In the genomic region with DNA sequence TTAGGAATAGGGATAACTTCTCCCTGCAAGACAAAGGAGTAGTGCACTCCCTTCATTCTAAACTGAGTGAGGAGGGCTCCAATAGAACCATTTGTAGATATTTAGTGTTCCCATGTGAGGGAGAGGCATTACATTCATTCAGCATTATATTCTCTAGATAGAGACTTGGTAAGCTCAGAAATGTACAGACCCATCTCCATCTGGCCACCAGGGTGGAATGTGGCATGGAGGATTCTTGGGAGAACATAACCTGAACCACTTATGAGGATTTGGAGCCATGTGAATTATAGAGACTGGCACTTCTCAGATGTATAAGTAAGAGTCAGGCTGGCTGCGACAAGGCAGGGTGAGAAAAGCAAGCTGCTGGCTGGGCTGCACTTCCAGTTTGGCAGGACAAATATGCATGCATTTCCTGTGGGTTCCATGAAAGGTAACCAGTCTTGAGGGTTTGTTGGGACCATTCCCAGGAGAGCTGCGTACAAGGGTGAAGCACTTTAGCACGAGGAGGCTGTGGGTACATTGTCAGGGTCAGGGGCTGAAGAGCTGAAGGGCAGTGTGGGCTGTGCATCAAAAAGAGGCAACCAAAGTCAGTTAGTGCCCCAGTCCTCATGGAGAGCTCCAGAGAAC, we compare ENCODE assay signal across 21 cellular contexts. TPM values are rescaled to one million over a fixed set of nuclear protein-coding genes. Genes with fewer than 3 reads are reported as not detected.
A peak's percentile ranks its signal among the peaks of the same experiment; 100 is the strongest.
DNase-seq lines count a peak whose midpoint lies in the region; ATAC-seq, FAIRE-seq and TF ChIP-seq lines count a peak whose summit lies in the region.
"Had no signal": no experiment of that assay in that cellular context is flagged by ENCODE, and none has a peak within 500 bp of the region (broad histone marks: within the 10 kb centered on the region; RNA-seq: fewer than 3 reads in every experiment).

No MANE protein-coding gene starts in this region.

- H3K23ac ChIP-seq in H9 (ENCODE audit: insufficient read length, low read depth, low read length) = no peak overlapping the region

- no peaks in the 10 kb centered on the region for H3K4me1 ChIP-seq in A549
- H3K4me1 ChIP-seq in H9 (ENCODE audit: insufficient read depth, low read length) = no peaks in the 10 kb centered on the region

- no peak overlapping the region for H3K18ac ChIP-seq in H9 (ENCODE audit: insufficient read length, low read depth, low read length)

- no peak overlapping the region for H2BK20ac ChIP-seq in H9 (ENCODE audit: low read depth, low read length, poor library complexity, severe bottlenecking)

- TF ChIP-seq POLR2A in A549 (IDR thresholded peaks at IDR 0.05; ENCODE audit: low read length) = no peak

- no peak overlapping the region for H4K5ac ChIP-seq in H9 (ENCODE audit: insufficient read length, low read depth, low read length)

- FAIRE-seq in A549 (lab: Jason Lieb, UNC) = no peak
- FAIRE-seq: colon, frontal cortex, TTC549 had no signal

- no peak overlapping the region for H4K91ac ChIP-seq in H9 (ENCODE audit: insufficient read length, low read depth, low read length)

- WGBS in A549 (ENCODE audit: missing lambda C conversion rate) = 93% methylated on average over 3 of the region's 3 CpGs
- WGBS in H9 (ENCODE audit: extremely low coverage, insufficient read length, low lambda C conversion rate) = no CpG with 5 or more reads among the region's 3 CpGs

- peaks cover 6 to 11% of the 10 kb centered on the region in 2 experiments; a peak in 3 of 4 replicates for H3K4me1 Mint-ChIP-seq in H9
- H3K4me1 Mint-ChIP-seq: mesothelial cell of epicardium had no signal

- intact Hi-C loops in dorsolateral prefrontal cortex (cut with DNase I) = no loop called here

- H2AFZ ChIP-seq in H9 (ENCODE audit: low read length) = no peak overlapping the region

- H3K23me2 ChIP-seq in H9 (ENCODE audit: insufficient read length, low read depth, low read length, poor library complexity, severe bottlenecking) = no peaks in the 10 kb centered on the region

- ATAC-seq in A549 (peak; percentile 59; a peak in 4 of 6 replicates), HG02852 (IDR thresholded peaks at IDR 0.05; ENCODE audit: unreplicated experiment) (no peak), GM21723 (IDR thresholded peaks at IDR 0.05; ENCODE audit: unreplicated experiment) (no peak), GM18519 (IDR thresholded peaks at IDR 0.05; ENCODE audit: low FRiP score, unreplicated experiment) (no peak)

- H2BK120ac ChIP-seq in H9 (ENCODE audit: low read depth, low read length, poor library complexity, severe bottlenecking) = no peak overlapping the region

- H3K56ac ChIP-seq in H9 (ENCODE audit: insufficient read length, low read depth, low read length) = no peak overlapping the region

- H3K4me3 Mint-ChIP-seq in H9 = no peak overlapping the region
- H3K4me3 Mint-ChIP-seq: activated naive CD4-positive, alpha-beta T cell treated with anti-CD3 and anti-CD28 coated beads for 36 hours; mesothelial cell of epicardium had no signal

- H3K14ac ChIP-seq in H9 (ENCODE audit: insufficient read depth, low read length) = no peak overlapping the region

- no peaks in the 10 kb centered on the region for H3K79me1 ChIP-seq in H9 (ENCODE audit: insufficient read depth, low read depth, low read length, poor library complexity, severe bottlenecking)

- H3K79me2 ChIP-seq in H9 (ENCODE audit: insufficient read depth, low read length) = no peaks in the 10 kb centered on the region

- no peak for TF ChIP-seq EP300 in A549 (IDR thresholded peaks at IDR 0.05)

- H3K27me3 ChIP-seq in H9 (ENCODE audit: insufficient read depth, low read length) (no peaks in the 10 kb centered on the region), dorsolateral prefrontal cortex (no peaks in the 10 kb centered on the region), layer of hippocampus (ENCODE audit: control insufficient read depth, insufficient read depth, low read length) (no peaks in the 10 kb centered on the region)

- no peak for TF ChIP-seq CTCF in A549 (IDR thresholded peaks at IDR 0.05)
- TF ChIP-seq CTCF in H9 (conservative IDR thresholded peaks at IDR 0.05) = no peak; the same call in 2 of the 3 replicates
- peak in 3 of 56 donors; percentile 8 to 23 (median 19) for TF ChIP-seq CTCF in dorsolateral prefrontal cortex (IDR thresholded peaks at IDR 0.05 in 54 of 56, conservative IDR thresholded peaks at IDR 0.05 in 2 of 56; ENCODE audit: low read depth in 1 of 56, partially characterized antibody in 56 of 56)

- H3K4me2 ChIP-seq in A549 = no peak overlapping the region
- H3K4me2 ChIP-seq in H9 (ENCODE audit: insufficient read depth, insufficient read length, low read length) = no peak overlapping the region

- no peak overlapping the region for H3K4ac ChIP-seq in H9 (ENCODE audit: low read depth, low read length)

- no peak overlapping the region for H2BK15ac ChIP-seq in H9 (ENCODE audit: low read depth, low read length)

- H3K27ac ChIP-seq in A549 (no peak overlapping the region), H9 (ENCODE audit: insufficient read length, low read depth, low read length) (no peak overlapping the region), dorsolateral prefrontal cortex (peak overlapping the region in 46 of 59 donors; percentile 2 to 99 (median 90)), layer of hippocampus (ENCODE audit: low read depth, low read length) (peak overlapping the region; percentile 6)

- no peak overlapping the region for H2BK12ac ChIP-seq in H9 (ENCODE audit: insufficient read length, low read depth, low read length)

- CTCF ChIA-PET in A549 (lab: Yijun Ruan, JAX) = interaction anchor here (0.9 to 1.4 kb wide), 5 partner anchors 11 to 64 kb away, joined by 3 to 4 read pairs (median 3); no protein-coding TSS in a partner anchor

- no peaks in the 10 kb centered on the region for H3K9me3 Mint-ChIP-seq in H9
- H3K9me3 Mint-ChIP-seq: activated naive CD4-positive, alpha-beta T cell treated with anti-CD3 and anti-CD28 coated beads for 36 hours; mesothelial cell of epicardium had no signal

- no peaks in the 10 kb centered on the region for H3K27me3 Mint-ChIP-seq in H9 (ENCODE audit: low read depth)

- H2BK5ac ChIP-seq in H9 (ENCODE audit: insufficient read length, low read length) = no peak overlapping the region

- POLR2A ChIA-PET in A549 (lab: Yijun Ruan, JAX) = no interaction called here

- no peak overlapping the region for H4K8ac ChIP-seq in H9 (replicated peaks; ENCODE audit: insufficient read length, low read depth, low read length)

- no peak overlapping the region for H2AK5ac ChIP-seq in H9 (ENCODE audit: insufficient read length, low read length)

- H3K36me3 Mint-ChIP-seq in H9 (ENCODE audit: insufficient read depth in 1 of 3, low read depth in 3 of 3) = peaks cover 2 to 27% (median 10%) of the 10 kb centered on the region in 3 experiments; a peak in 6 of 7 replicates

- H3K27ac Mint-ChIP-seq in H9 = peak overlapping the region; percentile 4 to 49 (median 37); a peak in 2 of 7 replicates
- H3K27ac Mint-ChIP-seq: activated naive CD4-positive, alpha-beta T cell treated with anti-CD3 and anti-CD28 coated beads for 36 hours; mesothelial cell of epicardium had no signal

- H4K20me1 ChIP-seq in H9 (ENCODE audit: control insufficient read depth, insufficient read depth, insufficient read length) = no peaks in the 10 kb centered on the region

- H3K9me3 ChIP-seq in A549 (no peaks in the 10 kb centered on the region), H9 (ENCODE audit: control insufficient read depth, low read depth, low read length) (no peaks in the 10 kb centered on the region)

- no peak overlapping the region for H3K9ac ChIP-seq in H9 (ENCODE audit: extremely low read depth, insufficient read length, low read length)

- TF ChIP-seq RAD21 in A549 (conservative IDR thresholded peaks at IDR 0.05 in 1 of 2, IDR thresholded peaks at IDR 0.05 in 1 of 2) = no peak

- H3T11ph ChIP-seq in H9 (ENCODE audit: low read length) = no peak overlapping the region

- no peak for DNase-seq in A549 (ENCODE audit: low read depth in 1 of 2, low spot score in 1 of 2)
- no peak for DNase-seq in H9
- DNase-seq in dorsolateral prefrontal cortex = no peak
- no peak for DNase-seq in activated T-cell treated with anti-CD3 and anti-CD28 coated beads, Interleukin-2, amount 50 U/mL, for 1 hour
- DNase-seq: activated CD4-positive, alpha-beta T cell treated with anti-CD3 and anti-CD28 coated beads for 4 hours; activated naive CD4-positive, alpha-beta T cell treated with anti-CD3 and anti-CD28 coated beads for 36 hours; activated T-cell treated with anti-CD3 and anti-CD28 coated beads for 4 hours; DND-41; KG1; left cardiac atrium; NCI-H524 treated with DMSO at 0.1 percent for 48 hours; RPMI8226; stimulated activated CD4-positive, alpha-beta T cell treated with anti-CD3 and anti-CD28 coated beads, Interleukin-12 subunit alpha, Interleukin-12 subunit beta, amount 100 ng/mL, for 4 hours had no signal

- H3K4me3 ChIP-seq in A549 = no peak overlapping the region
- no peak overlapping the region for H3K4me3 ChIP-seq in dorsolateral prefrontal cortex

RNA-seq across cellular contexts. Expression of a gene that starts 9.2 kb away (rescaled TPM):
- polyA plus RNA-seq in A549 (2011; rRNA removed) (20.5 and 25.9 TPM in 2 replicates), A549 (2017; fragmentation: RNase III; extraction: RNeasy Plus Mini Kit Qiagen cat#74134 plus additional on column Dnase treatment) (14.5 to 17.9 TPM (median 14.5 TPM) in 3 replicates)
- polyA plus RNA-seq in A549 (2012; cell fraction: cytosol; rRNA removed) = 7.4 and 9.5 TPM in 2 replicates
- 7.8 and 9.6 TPM in 2 replicates for polyA plus RNA-seq in A549 (2012; cell fraction: nucleus; rRNA removed)
- polyA minus RNA-seq in A549 (2011; rRNA and poly(A)+ RNA removed) = 14.7 and 16.8 TPM in 2 replicates
- total RNA-seq in H9 (2021) (14.2 and 16.0 TPM in 2 replicates), dorsolateral prefrontal cortex (10 to 100 TPM; 17.7 to 34.3 (median 24.3) TPM)

RNA-seq across cellular contexts. Expression of a gene that starts 9.3 kb away (rescaled TPM):
- polyA plus RNA-seq in A549 (2011; rRNA removed) (109 and 120 TPM in 2 replicates), A549 (2017; fragmentation: RNase III; extraction: RNeasy Plus Mini Kit Qiagen cat#74134 plus additional on column Dnase treatment) (108 to 116 TPM (median 114 TPM) in 3 replicates)
- polyA plus RNA-seq in A549 (2012; cell fraction: cytosol; rRNA removed) = 142 and 167 TPM in 2 replicates
- 143 and 176 TPM in 2 replicates for polyA plus RNA-seq in A549 (2012; cell fraction: nucleus; rRNA removed)
- 119 and 138 TPM in 2 replicates for polyA minus RNA-seq in A549 (2011; rRNA and poly(A)+ RNA removed)
- total RNA-seq in H9 (2021) (96.2 and 100 TPM in 2 replicates), dorsolateral prefrontal cortex (100 to 1,000 TPM in 20 of 120 experiments, 10 to 100 TPM in 100; 60.0 to 125 (median 89.3) TPM)

RNA-seq across cellular contexts. Expression of a gene that starts 17.8 kb away (rescaled TPM):
- polyA plus RNA-seq in A549 (2011; rRNA removed) = 174 and 242 TPM in 2 replicates
- polyA plus RNA-seq in A549 (2012; cell fraction: cytosol; rRNA removed) = 206 and 229 TPM in 2 replicates
- 128 and 138 TPM in 2 replicates for polyA plus RNA-seq in A549 (2012; cell fraction: nucleus; rRNA removed)
- 124 to 138 TPM (median 135 TPM) in 3 replicates for polyA plus RNA-seq in A549 (2017; fragmentation: RNase III; extraction: RNeasy Plus Mini Kit Qiagen cat#74134 plus additional on column Dnase treatment)
- polyA minus RNA-seq in A549 (2011; rRNA and poly(A)+ RNA removed) = 170 and 186 TPM in 2 replicates
- total RNA-seq in H9 (2021) = 198 and 207 TPM in 2 replicates
- 100 to 1,000 TPM in 3 of 120 experiments, 10 to 100 TPM in 117; 45.6 to 116 (median 75.0) TPM for total RNA-seq in dorsolateral prefrontal cortex

RNA-seq across cellular contexts. Expression of a gene that starts 25.0 kb away (rescaled TPM):
- polyA plus RNA-seq in A549 (2011; rRNA removed) (53.2 and 63.0 TPM in 2 replicates), A549 (2017; fragmentation: RNase III; extraction: RNeasy Plus Mini Kit Qiagen cat#74134 plus additional on column Dnase treatment) (32.3 to 41.6 TPM (median 40.7 TPM) in 3 replicates)
- 29.5 and 35.1 TPM in 2 replicates for polyA plus RNA-seq in A549 (2012; cell fraction: cytosol; rRNA removed)
- 56.8 and 86.6 TPM in 2 replicates for polyA plus RNA-seq in A549 (2012; cell fraction: nucleus; rRNA removed)
- polyA minus RNA-seq in A549 (2011; rRNA and poly(A)+ RNA removed) = 55.1 and 65.6 TPM in 2 replicates
- total RNA-seq in H9 (2021) (37.2 and 37.5 TPM in 2 replicates), dorsolateral prefrontal cortex (100 to 1,000 TPM in 118 of 120 experiments, 10 to 100 TPM in 2; 89.6 to 219 (median 142) TPM)

Comparison
In these comparisons a context has a peak if more than half of its experiments do, and no peak if none do; other contexts are left out.
1. ATAC-seq: peak in A549 (2 of 2); none in HG02852 (single experiment), GM21723 (single experiment) and GM18519 (single experiment).
2. H3K27ac ChIP-seq: peak in dorsolateral prefrontal cortex (46 of 59) and layer of hippocampus (single experiment); none in A549 (0 of 2) and H9 (single experiment).